Comparison of ENCODE assay signal across 8 cellular contexts in genomic region chr12:106136263-106136662, GRCh38. TPM values are rescaled to one million over a fixed set of nuclear protein-coding genes. Genes with fewer than 3 reads are reported as not detected.
DNase-seq lines count a peak whose midpoint lies in the region; ATAC-seq and TF ChIP-seq lines count a peak whose summit lies in the region.

No MANE protein-coding gene starts in this region.

- no peak overlapping the region for H3K9ac ChIP-seq in BLaER1

- H3K4me2 ChIP-seq in BLaER1 = peak overlapping the region; percentile 58

- ATAC-seq in activated CD8-positive, alpha-beta T cell treated with anti-CD3 and anti-CD28 coated beads for 36 hours = peak; percentile 44
- no peak for ATAC-seq in GM21423 (IDR thresholded peaks at IDR 0.05; ENCODE audit: unreplicated experiment)

- H3K4me3 ChIP-seq in BLaER1 = no peak overlapping the region
- H3K4me3 ChIP-seq in effector memory CD4-positive, alpha-beta T cell (ENCODE audit: insufficient read depth, low read depth, low read length, poor library complexity, severe bottlenecking) = no peak overlapping the region

- H3K4me3 Mint-ChIP-seq in activated CD8-positive, alpha-beta T cell treated with anti-CD3 and anti-CD28 coated beads for 36 hours = no peak overlapping the region

- no peak overlapping the region for H3K27ac Mint-ChIP-seq in activated CD8-positive, alpha-beta T cell treated with anti-CD3 and anti-CD28 coated beads for 36 hours

- H4K20me1 ChIP-seq in BLaER1 = 0 out of 2 replicates have a peak, but pooled peaks cover 4% of the 10 kb centered on the region

- H3K36me3 ChIP-seq in BLaER1 = no peaks in the 10 kb centered on the region
- no peaks in the 10 kb centered on the region for H3K36me3 ChIP-seq in effector memory CD4-positive, alpha-beta T cell (ENCODE audit: control insufficient read depth, insufficient read depth, low read length)

- peak; percentile 81 for TF ChIP-seq CTCF in activated CD8-positive, alpha-beta T cell treated with anti-CD3 and anti-CD28 coated beads for 36 hours (IDR thresholded peaks at IDR 0.05)

- POLR2A ChIA-PET in HEK293T (lab: Yijun Ruan, JAX) = no interaction called here
- POLR2A ChIA-PET in activated CD8-positive, alpha-beta T cell treated with anti-CD3 and anti-CD28 coated beads for 36 hours (lab: Charles Lee) = no interaction called here

- intact Hi-C loops in activated CD8-positive, alpha-beta T cell treated with anti-CD3 and anti-CD28 coated beads for 36 hours (cut with micrococcal nuclease) = loop anchor here (2.0 kb wide), 1 partner anchor 715 kb away; no protein-coding TSS in a partner anchor

- peaks cover 23% of the 10 kb centered on the region for H3K27me3 ChIP-seq in BLaER1
- H3K27me3 ChIP-seq in effector memory CD4-positive, alpha-beta T cell (replicated peaks; ENCODE audit: control insufficient read depth, insufficient read depth, low read length, poor library complexity, severe bottlenecking) = peaks cover 36% of the 10 kb centered on the region

- H3K27ac ChIP-seq in BLaER1 = no peak overlapping the region
- H3K27ac ChIP-seq in effector memory CD4-positive, alpha-beta T cell (ENCODE audit: insufficient read depth, low read length, poor library complexity, severe bottlenecking) = no peak overlapping the region

- H3K9me3 Mint-ChIP-seq in activated CD8-positive, alpha-beta T cell treated with anti-CD3 and anti-CD28 coated beads for 36 hours = no peaks in the 10 kb centered on the region

- no peaks in the 10 kb centered on the region for H3K36me3 Mint-ChIP-seq in activated CD8-positive, alpha-beta T cell treated with anti-CD3 and anti-CD28 coated beads for 36 hours (ENCODE audit: low read depth)

- DNase-seq in HEK293T (ENCODE audit: extremely low spot score) (peak; percentile 64), NCI-H748 (lab: John Stamatoyannopoulos, UW; ENCODE audit: unreplicated experiment) (peak; percentile 86), medulla oblongata (ENCODE audit: extremely low spot score) (peak; percentile 97)
- DNase-seq in activated CD8-positive, alpha-beta T cell treated with anti-CD3 and anti-CD28 coated beads for 36 hours = peak; percentile 89
- DNase-seq in effector memory CD4-positive, alpha-beta T cell = peak; percentile 25 to 45 (median 27)
- peak; percentile 38 to 73 (median 41) for DNase-seq in stimulated activated CD4-positive, alpha-beta T cell treated with anti-CD3 and anti-CD28 coated beads, TNF-alpha, amount 100 ng/mL, for 24 hours (ENCODE audit: low read depth in 3 of 3)

- peaks cover 50% of the 10 kb centered on the region for H3K4me1 ChIP-seq in BLaER1
- H3K4me1 ChIP-seq in effector memory CD4-positive, alpha-beta T cell (ENCODE audit: control insufficient read depth, insufficient read depth, low read length, poor library complexity, severe bottlenecking) = peaks cover 14% of the 10 kb centered on the region

- H3K27me3 Mint-ChIP-seq in activated CD8-positive, alpha-beta T cell treated with anti-CD3 and anti-CD28 coated beads for 36 hours = peaks cover 48% of the 10 kb centered on the region

- no peaks in the 10 kb centered on the region for H3K9me3 ChIP-seq in BLaER1
- no peaks in the 10 kb centered on the region for H3K9me3 ChIP-seq in effector memory CD4-positive, alpha-beta T cell (ENCODE audit: control insufficient read depth, low read length)

- peaks cover 9% of the 10 kb centered on the region for H3K4me1 Mint-ChIP-seq in activated CD8-positive, alpha-beta T cell treated with anti-CD3 and anti-CD28 coated beads for 36 hours (ENCODE audit: low read depth)

- CTCF ChIA-PET in HEK293T (lab: Yijun Ruan, JAX) = interaction anchor here (0.6 to 1.5 kb wide), 12 partner anchors 13 to 832 kb away, joined by 3 to 6 read pairs (median 3); no protein-coding TSS in a partner anchor
- CTCF ChIA-PET in activated CD8-positive, alpha-beta T cell treated with anti-CD3 and anti-CD28 coated beads for 36 hours (lab: Charles Lee) = interaction anchor here (0.7 to 5.4 kb wide), 39 partner anchors 9 to 789 kb away, joined by 3 to 54 read pairs (median 3); no protein-coding TSS in a partner anchor

TF ChIP-seq in HEK293T, 16 proteins besides CTCF, POLR2A, EP300 and RAD21:
- TF ChIP-seq LEF1 (IDR thresholded peaks at IDR 0.05; ENCODE audit: borderline replicate concordance) (no peak), HDGF (IDR thresholded peaks at IDR 0.05; ENCODE audit: borderline replicate concordance) (no peak), CTBP1 (IDR thresholded peaks at IDR 0.05; ENCODE audit: borderline replicate concordance) (no peak), ARNT (IDR thresholded peaks at IDR 0.05) (no peak), L3MBTL2 (conservative IDR thresholded peaks at IDR 0.05) (no peak), ZNF384 (IDR thresholded peaks at IDR 0.05) (no peak), PKNOX1 (IDR thresholded peaks at IDR 0.05) (no peak), FOXA1 (IDR thresholded peaks at IDR 0.05) (no peak), TARDBP (IDR thresholded peaks at IDR 0.05) (no peak), NFRKB (IDR thresholded peaks at IDR 0.05) (no peak), SP1 (IDR thresholded peaks at IDR 0.05) (no peak), FOXK2 (IDR thresholded peaks at IDR 0.05) (no peak), SUZ12 (IDR thresholded peaks at IDR 0.05) (no peak), FOXM1 (IDR thresholded peaks at IDR 0.05; ENCODE audit: borderline replicate concordance) (no peak), BHLHE40 (IDR thresholded peaks at IDR 0.05; ENCODE audit: borderline replicate concordance) (no peak), ELF4 (IDR thresholded peaks at IDR 0.05) (no peak)

RNA-seq across cellular contexts. Expression of gene NUAK1, which starts 2.5 kb away (rescaled TPM):
- total RNA-seq in activated CD8-positive, alpha-beta T cell treated with anti-CD3 and anti-CD28 coated beads for 36 hours = not detected

Comparison
In these comparisons a context has a peak if more than half of its experiments do, and no peak if none do; other contexts are left out.
1. DNase-seq: peak in every context shown above with its lines; median percentile 97 in medulla oblongata; 89 in activated CD8-positive, alpha-beta T cell treated with anti-CD3 and anti-CD28 coated beads for 36 hours; 86 in NCI-H748; 64 in HEK293T; 41 in stimulated activated CD4-positive, alpha-beta T cell treated with anti-CD3 and anti-CD28 coated beads, TNF-alpha, amount 100 ng/mL, for 24 hours; 27 in effector memory CD4-positive, alpha-beta T cell.